1 cellular context compared by ENCODE assay signal in the genomic region with DNA sequence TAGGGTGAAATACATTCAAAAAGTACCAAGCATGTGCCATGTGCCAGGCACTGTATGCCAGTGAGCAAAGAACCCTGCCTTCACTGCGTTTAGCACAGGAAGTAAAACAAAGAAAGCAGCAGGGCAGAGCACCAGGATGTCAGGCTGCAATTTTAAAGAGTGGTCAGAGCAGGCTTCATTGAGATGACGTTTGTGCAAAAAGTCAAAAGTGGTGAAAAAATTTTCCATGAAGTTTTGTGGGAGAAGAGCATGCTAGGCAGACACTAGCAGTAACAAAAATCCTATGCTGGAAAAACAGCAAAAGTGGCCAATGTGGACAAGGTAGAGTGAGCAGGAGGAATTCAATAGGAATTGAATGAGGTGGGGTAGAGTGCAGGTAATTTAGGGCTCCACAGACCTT.
TF ChIP-seq lines count a peak whose summit lies in the region.

No MANE protein-coding gene starts in this region.

TF ChIP-seq in GM23338, 12 proteins besides CTCF, POLR2A, EP300 and RAD21 (continued from another document):
- TF ChIP-seq REST (IDR thresholded peaks at IDR 0.05; ENCODE audit: unreplicated experiment), result no peak
- TF ChIP-seq ZNF331 (CRISPR knock-in tag; IDR thresholded peaks at IDR 0.05; ENCODE audit: low read depth), result no peak
- TF ChIP-seq, protein P1, sequence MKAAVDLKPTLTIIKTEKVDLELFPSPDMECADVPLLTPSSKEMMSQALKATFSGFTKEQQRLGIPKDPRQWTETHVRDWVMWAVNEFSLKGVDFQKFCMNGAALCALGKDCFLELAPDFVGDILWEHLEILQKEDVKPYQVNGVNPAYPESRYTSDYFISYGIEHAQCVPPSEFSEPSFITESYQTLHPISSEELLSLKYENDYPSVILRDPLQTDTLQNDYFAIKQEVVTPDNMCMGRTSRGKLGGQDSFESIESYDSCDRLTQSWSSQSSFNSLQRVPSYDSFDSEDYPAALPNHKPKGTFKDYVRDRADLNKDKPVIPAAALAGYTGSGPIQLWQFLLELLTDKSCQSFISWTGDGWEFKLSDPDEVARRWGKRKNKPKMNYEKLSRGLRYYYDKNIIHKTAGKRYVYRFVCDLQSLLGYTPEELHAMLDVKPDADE (IDR thresholded peaks at IDR 0.05), result no peak
- no peak for TF ChIP-seq STAT1 (IDR thresholded peaks at IDR 0.05; ENCODE audit: unreplicated experiment)
- TF ChIP-seq POLR2AphosphoS5 (IDR thresholded peaks at IDR 0.05; ENCODE audit: low read depth), result no peak; the same call in 1 of the 2 replicates
- TF ChIP-seq NANOG (IDR thresholded peaks at IDR 0.05; ENCODE audit: borderline replicate concordance), result no peak
- no peak for TF ChIP-seq ZNF462 (CRISPR knock-in tag; IDR thresholded peaks at IDR 0.05)
